ENCODE assay signal across 8 cellular contexts in genomic region chr19:11090264-11091032, GRCh38. TPM values are rescaled to one million over a fixed set of nuclear protein-coding genes. Genes with fewer than 3 reads are reported as not detected.
DNase-seq lines count a peak whose midpoint lies in the region; ATAC-seq and TF ChIP-seq lines count a peak whose summit lies in the region.

No MANE protein-coding gene starts in this region.

- H3K4me1 Mint-ChIP-seq in natural killer cell treated with Interleukin-12 subunit alpha and Interleukin-12 subunit beta and Interleukin-15 and Interleukin-18, amount 100 ng/mL, for 72 hours (ENCODE audit: low read depth in 2 of 2) = peaks cover 37 to 39% of the 10 kb centered on the region in 2 donors

- no peaks in the 10 kb centered on the region for H3K9me3 Mint-ChIP-seq in natural killer cell treated with Interleukin-12 subunit alpha and Interleukin-12 subunit beta and Interleukin-15 and Interleukin-18, amount 100 ng/mL, for 72 hours

- H3K27ac ChIP-seq in DND-41 (ENCODE audit: low read length) (peak overlapping the region; percentile 94), RWPE2 (ENCODE audit: poor library complexity, severe bottlenecking) (peak overlapping the region; percentile 97)

- H3K4me3 ChIP-seq in DND-41 (ENCODE audit: low read depth in 1 of 2, low read length in 2 of 2) = peak overlapping the region; percentile 92 to 93
- H3K4me3 ChIP-seq in Loucy (ENCODE audit: low read length, poor library complexity, severe bottlenecking) = peak overlapping the region; percentile 97
- H3K4me3 ChIP-seq in RWPE2 (ENCODE audit: severe bottlenecking) = peak overlapping the region; percentile 78
- H3K4me3 ChIP-seq in fibroblast of pulmonary artery (replicated peaks; ENCODE audit: low read depth, low read length) = peak overlapping the region; percentile 97

- peak overlapping the region; percentile 59; the same call in 1 of the 2 replicates for H2AFZ ChIP-seq in DND-41 (ENCODE audit: low read depth, low read length)
- no peak overlapping the region for H2AFZ ChIP-seq in Loucy (ENCODE audit: low read length)

- H3K4me1 ChIP-seq in DND-41 (ENCODE audit: insufficient read depth, low read length) = peaks cover 51% of the 10 kb centered on the region
- H3K4me1 ChIP-seq in Loucy (ENCODE audit: insufficient read depth, low read length, poor library complexity, severe bottlenecking) = peaks cover 47% of the 10 kb centered on the region
- H3K4me1 ChIP-seq in RWPE2 (ENCODE audit: insufficient read depth, poor library complexity, severe bottlenecking) = peaks cover 40% of the 10 kb centered on the region

- no peaks in the 10 kb centered on the region for H3K27me3 Mint-ChIP-seq in natural killer cell treated with Interleukin-12 subunit alpha and Interleukin-12 subunit beta and Interleukin-15 and Interleukin-18, amount 100 ng/mL, for 72 hours

- no peak for TF ChIP-seq CTCF in DND-41 (IDR thresholded peaks at IDR 0.05; ENCODE audit: borderline replicate concordance, extremely low read depth, low read length, poor library complexity, severe bottlenecking)
- 0 out of 2 replicates have a peak, but pooled peaks have one; percentile 12 for TF ChIP-seq CTCF in Loucy (conservative IDR thresholded peaks at IDR 0.05; ENCODE audit: low read length)
- peak; percentile 21 for TF ChIP-seq CTCF in RWPE2 (IDR thresholded peaks at IDR 0.05; ENCODE audit: poor library complexity, severe bottlenecking)
- no peak for TF ChIP-seq CTCF in fibroblast of pulmonary artery (IDR thresholded peaks at IDR 0.05; ENCODE audit: low read length, missing control alignments)

- H3K4me2 ChIP-seq in DND-41 (ENCODE audit: insufficient read depth, low read length) (peak overlapping the region; percentile 87), Loucy (ENCODE audit: low read depth, low read length, poor library complexity, severe bottlenecking) (peak overlapping the region; percentile 99)

- H3K9ac ChIP-seq in DND-41 (ENCODE audit: low read depth, low read length) = peak overlapping the region; percentile 96
- H3K9ac ChIP-seq in Loucy (ENCODE audit: low read depth, low read length, poor library complexity, severe bottlenecking) = peak overlapping the region; percentile 98

- H3K4me3 Mint-ChIP-seq in natural killer cell treated with Interleukin-12 subunit alpha and Interleukin-12 subunit beta and Interleukin-15 and Interleukin-18, amount 100 ng/mL, for 72 hours = peak overlapping the region; percentile 91

- H3K27me3 ChIP-seq in DND-41 (ENCODE audit: insufficient read depth, low read length, poor library complexity) (no peaks in the 10 kb centered on the region), Loucy (ENCODE audit: insufficient read depth, low read length, poor library complexity, severe bottlenecking) (peaks cover 11% of the 10 kb centered on the region), RWPE2 (ENCODE audit: insufficient read depth, poor library complexity, severe bottlenecking) (no peaks in the 10 kb centered on the region)

- peaks cover 6% of the 10 kb centered on the region for H3K36me3 Mint-ChIP-seq in natural killer cell treated with Interleukin-12 subunit alpha and Interleukin-12 subunit beta and Interleukin-15 and Interleukin-18, amount 100 ng/mL, for 72 hours

- H4K20me1 ChIP-seq in DND-41 (ENCODE audit: insufficient read depth, low read length) (peaks cover 46% of the 10 kb centered on the region), Loucy (ENCODE audit: insufficient read depth, low read length, poor library complexity, severe bottlenecking) (peaks cover 48% of the 10 kb centered on the region)

- H3K36me3 ChIP-seq in DND-41 (ENCODE audit: insufficient read depth, low read length) (peaks cover 50% of the 10 kb centered on the region), Loucy (ENCODE audit: insufficient read depth, low read length) (peaks cover 16% of the 10 kb centered on the region; the same call in 1 of the 2 replicates), RWPE2 (ENCODE audit: low read depth) (peaks cover 57% of the 10 kb centered on the region)

- H3K79me2 ChIP-seq in DND-41 (ENCODE audit: insufficient read depth, low read length) (peaks cover 64% of the 10 kb centered on the region), Loucy (ENCODE audit: insufficient read depth, low read length) (peaks cover 69% of the 10 kb centered on the region)

- H3K27ac Mint-ChIP-seq in natural killer cell treated with Interleukin-12 subunit alpha and Interleukin-12 subunit beta and Interleukin-15 and Interleukin-18, amount 100 ng/mL, for 72 hours = peak overlapping the region; percentile 96 to 98

- no peaks in the 10 kb centered on the region for H3K9me3 ChIP-seq in DND-41 (ENCODE audit: insufficient read depth, low read length, severe bottlenecking)
- no peaks in the 10 kb centered on the region for H3K9me3 ChIP-seq in Loucy (ENCODE audit: insufficient read depth, low read depth, low read length)
- no peaks in the 10 kb centered on the region for H3K9me3 ChIP-seq in RWPE2 (ENCODE audit: severe bottlenecking)

- no peaks in the 10 kb centered on the region for H3K9me2 ChIP-seq in Loucy (replicated peaks; ENCODE audit: low read depth, low read length)

- DNase-seq in DND-41 (peak; percentile 99), H4 (ENCODE audit: low spot score) (peak; percentile 95), RWPE2 (ENCODE audit: low spot score) (peak; percentile 99), fibroblast of pulmonary artery (ENCODE audit: low read depth) (peak; percentile 95)
- DNase-seq in activated effector memory CD4-positive, alpha-beta T cell treated with Interleukin-2 at 50 U/mL for 16 hours = peak; percentile 97
- peak; percentile 98 for DNase-seq in natural killer cell treated with Interleukin-12 subunit alpha and Interleukin-12 subunit beta and Interleukin-15 and Interleukin-18, amount 100 ng/mL, for 72 hours (ENCODE audit: low spot score)
- DNase-seq in stimulated activated naive CD4-positive, alpha-beta T cell (lab: John Stamatoyannopoulos, UW) = peak; percentile 92 to 96 (median 96)

- peaks cover 6% of the 10 kb centered on the region; the same call in 1 of the 2 replicates for H3F3A ChIP-seq in Loucy (ENCODE audit: low read depth)

- ATAC-seq in DND-41 (ENCODE audit: insufficient read depth, low read depth) (peak; percentile 95), RWPE2 (ENCODE audit: low read depth) (peak; percentile 64)
- ATAC-seq in natural killer cell treated with Interleukin-12 subunit alpha and Interleukin-12 subunit beta and Interleukin-15 and Interleukin-18, amount 100 ng/mL, for 72 hours = peak; percentile 95

RNA-seq across cellular contexts. Expression of gene LDLR, which starts 1.2 kb away (rescaled TPM):
- total RNA-seq in H4 (2014; rRNA removed; shearing (Covaris generic)) = 82.0 and 87.2 TPM in 2 replicates
- 100 to 1,000 TPM; 179 to 194 TPM for total RNA-seq in natural killer cell treated with Interleukin-12 subunit alpha and Interleukin-12 subunit beta and Interleukin-15 and Interleukin-18, amount 100 ng/mL, for 72 hours

Comparison
In these comparisons a context has a peak if more than half of its experiments do, and no peak if none do; other contexts are left out.
1. Peak in every context shown above with its lines: DNase-seq, ATAC-seq, H3K4me3 ChIP-seq and H3K27ac ChIP-seq.
2. CTCF ChIP-seq: peak in Loucy (single experiment) and RWPE2 (single experiment); none in DND-41 (single experiment) and fibroblast of pulmonary artery (single experiment).